1 cellular context compared by ENCODE assay signal in genomic region chr5:173163219-173163618, GRCh38.
TF ChIP-seq lines count a peak whose summit lies in the region.

No MANE protein-coding gene starts in this region.

TF ChIP-seq in GM23338, 12 proteins besides CTCF, POLR2A, EP300 and RAD21 (continued from another document):
- TF ChIP-seq EZH2phosphoT487 (IDR thresholded peaks at IDR 0.05; ENCODE audit: unreplicated experiment) (no peak), ZNF331 (CRISPR knock-in tag; IDR thresholded peaks at IDR 0.05; ENCODE audit: low read depth) (no peak), STAT1 (IDR thresholded peaks at IDR 0.05; ENCODE audit: unreplicated experiment) (no peak), NANOG (IDR thresholded peaks at IDR 0.05; ENCODE audit: borderline replicate concordance) (no peak), ETS1 (IDR thresholded peaks at IDR 0.05) (no peak), EZH2 (IDR thresholded peaks at IDR 0.05; ENCODE audit: low read depth, unreplicated experiment) (no peak), POLR2AphosphoS5 (IDR thresholded peaks at IDR 0.05; ENCODE audit: low read depth) (no peak), CREB1 (CRISPR knock-in tag; IDR thresholded peaks at IDR 0.05; ENCODE audit: low read depth) (no peak), JUNB (IDR thresholded peaks at IDR 0.05; ENCODE audit: unreplicated experiment) (no peak)
- TF ChIP-seq, protein P1, sequence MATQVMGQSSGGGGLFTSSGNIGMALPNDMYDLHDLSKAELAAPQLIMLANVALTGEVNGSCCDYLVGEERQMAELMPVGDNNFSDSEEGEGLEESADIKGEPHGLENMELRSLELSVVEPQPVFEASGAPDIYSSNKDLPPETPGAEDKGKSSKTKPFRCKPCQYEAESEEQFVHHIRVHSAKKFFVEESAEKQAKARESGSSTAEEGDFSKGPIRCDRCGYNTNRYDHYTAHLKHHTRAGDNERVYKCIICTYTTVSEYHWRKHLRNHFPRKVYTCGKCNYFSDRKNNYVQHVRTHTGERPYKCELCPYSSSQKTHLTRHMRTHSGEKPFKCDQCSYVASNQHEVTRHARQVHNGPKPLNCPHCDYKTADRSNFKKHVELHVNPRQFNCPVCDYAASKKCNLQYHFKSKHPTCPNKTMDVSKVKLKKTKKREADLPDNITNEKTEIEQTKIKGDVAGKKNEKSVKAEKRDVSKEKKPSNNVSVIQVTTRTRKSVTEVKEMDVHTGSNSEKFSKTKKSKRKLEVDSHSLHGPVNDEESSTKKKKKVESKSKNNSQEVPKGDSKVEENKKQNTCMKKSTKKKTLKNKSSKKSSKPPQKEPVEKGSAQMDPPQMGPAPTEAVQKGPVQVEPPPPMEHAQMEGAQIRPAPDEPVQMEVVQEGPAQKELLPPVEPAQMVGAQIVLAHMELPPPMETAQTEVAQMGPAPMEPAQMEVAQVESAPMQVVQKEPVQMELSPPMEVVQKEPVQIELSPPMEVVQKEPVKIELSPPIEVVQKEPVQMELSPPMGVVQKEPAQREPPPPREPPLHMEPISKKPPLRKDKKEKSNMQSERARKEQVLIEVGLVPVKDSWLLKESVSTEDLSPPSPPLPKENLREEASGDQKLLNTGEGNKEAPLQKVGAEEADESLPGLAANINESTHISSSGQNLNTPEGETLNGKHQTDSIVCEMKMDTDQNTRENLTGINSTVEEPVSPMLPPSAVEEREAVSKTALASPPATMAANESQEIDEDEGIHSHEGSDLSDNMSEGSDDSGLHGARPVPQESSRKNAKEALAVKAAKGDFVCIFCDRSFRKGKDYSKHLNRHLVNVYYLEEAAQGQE (IDR thresholded peaks at IDR 0.05; ENCODE audit: unreplicated experiment) = no peak
- TF ChIP-seq, protein P2, sequence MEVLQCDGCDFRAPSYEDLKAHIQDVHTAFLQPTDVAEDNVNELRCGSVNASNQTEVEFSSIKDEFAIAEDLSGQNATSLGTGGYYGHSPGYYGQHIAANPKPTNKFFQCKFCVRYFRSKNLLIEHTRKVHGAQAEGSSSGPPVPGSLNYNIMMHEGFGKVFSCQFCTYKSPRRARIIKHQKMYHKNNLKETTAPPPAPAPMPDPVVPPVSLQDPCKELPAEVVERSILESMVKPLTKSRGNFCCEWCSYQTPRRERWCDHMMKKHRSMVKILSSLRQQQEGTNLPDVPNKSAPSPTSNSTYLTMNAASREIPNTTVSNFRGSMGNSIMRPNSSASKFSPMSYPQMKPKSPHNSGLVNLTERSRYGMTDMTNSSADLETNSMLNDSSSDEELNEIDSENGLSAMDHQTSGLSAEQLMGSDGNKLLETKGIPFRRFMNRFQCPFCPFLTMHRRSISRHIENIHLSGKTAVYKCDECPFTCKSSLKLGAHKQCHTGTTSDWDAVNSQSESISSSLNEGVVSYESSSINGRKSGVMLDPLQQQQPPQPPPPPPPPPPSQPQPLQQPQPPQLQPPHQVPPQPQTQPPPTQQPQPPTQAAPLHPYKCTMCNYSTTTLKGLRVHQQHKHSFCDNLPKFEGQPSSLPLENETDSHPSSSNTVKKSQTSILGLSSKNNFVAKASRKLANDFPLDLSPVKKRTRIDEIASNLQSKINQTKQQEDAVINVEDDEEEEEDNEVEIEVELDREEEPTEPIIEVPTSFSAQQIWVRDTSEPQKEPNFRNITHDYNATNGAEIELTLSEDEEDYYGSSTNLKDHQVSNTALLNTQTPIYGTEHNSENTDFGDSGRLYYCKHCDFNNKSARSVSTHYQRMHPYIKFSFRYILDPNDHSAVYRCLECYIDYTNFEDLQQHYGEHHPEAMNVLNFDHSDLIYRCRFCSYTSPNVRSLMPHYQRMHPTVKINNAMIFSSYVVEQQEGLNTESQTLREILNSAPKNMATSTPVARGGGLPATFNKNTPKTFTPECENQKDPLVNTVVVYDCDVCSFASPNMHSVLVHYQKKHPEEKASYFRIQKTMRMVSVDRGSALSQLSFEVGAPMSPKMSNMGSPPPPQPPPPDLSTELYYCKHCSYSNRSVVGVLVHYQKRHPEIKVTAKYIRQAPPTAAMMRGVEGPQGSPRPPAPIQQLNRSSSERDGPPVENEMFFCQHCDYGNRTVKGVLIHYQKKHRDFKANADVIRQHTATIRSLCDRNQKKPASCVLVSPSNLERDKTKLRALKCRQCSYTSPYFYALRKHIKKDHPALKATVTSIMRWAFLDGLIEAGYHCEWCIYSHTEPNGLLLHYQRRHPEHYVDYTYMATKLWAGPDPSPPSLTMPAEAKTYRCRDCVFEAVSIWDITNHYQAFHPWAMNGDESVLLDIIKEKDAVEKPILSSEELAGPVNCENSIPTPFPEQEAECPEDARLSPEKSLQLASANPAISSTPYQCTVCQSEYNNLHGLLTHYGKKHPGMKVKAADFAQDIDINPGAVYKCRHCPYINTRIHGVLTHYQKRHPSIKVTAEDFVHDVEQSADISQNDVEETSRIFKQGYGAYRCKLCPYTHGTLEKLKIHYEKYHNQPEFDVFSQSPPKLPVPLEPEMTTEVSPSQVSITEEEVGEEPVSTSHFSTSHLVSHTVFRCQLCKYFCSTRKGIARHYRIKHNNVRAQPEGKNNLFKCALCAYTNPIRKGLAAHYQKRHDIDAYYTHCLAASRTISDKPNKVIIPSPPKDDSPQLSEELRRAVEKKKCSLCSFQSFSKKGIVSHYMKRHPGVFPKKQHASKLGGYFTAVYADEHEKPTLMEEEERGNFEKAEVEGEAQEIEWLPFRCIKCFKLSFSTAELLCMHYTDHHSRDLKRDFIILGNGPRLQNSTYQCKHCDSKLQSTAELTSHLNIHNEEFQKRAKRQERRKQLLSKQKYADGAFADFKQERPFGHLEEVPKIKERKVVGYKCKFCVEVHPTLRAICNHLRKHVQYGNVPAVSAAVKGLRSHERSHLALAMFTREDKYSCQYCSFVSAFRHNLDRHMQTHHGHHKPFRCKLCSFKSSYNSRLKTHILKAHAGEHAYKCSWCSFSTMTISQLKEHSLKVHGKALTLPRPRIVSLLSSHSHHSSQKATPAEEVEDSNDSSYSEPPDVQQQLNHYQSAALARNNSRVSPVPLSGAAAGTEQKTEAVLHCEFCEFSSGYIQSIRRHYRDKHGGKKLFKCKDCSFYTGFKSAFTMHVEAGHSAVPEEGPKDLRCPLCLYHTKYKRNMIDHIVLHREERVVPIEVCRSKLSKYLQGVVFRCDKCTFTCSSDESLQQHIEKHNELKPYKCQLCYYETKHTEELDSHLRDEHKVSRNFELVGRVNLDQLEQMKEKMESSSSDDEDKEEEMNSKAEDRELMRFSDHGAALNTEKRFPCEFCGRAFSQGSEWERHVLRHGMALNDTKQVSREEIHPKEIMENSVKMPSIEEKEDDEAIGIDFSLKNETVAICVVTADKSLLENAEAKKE (CRISPR knock-in tag; IDR thresholded peaks at IDR 0.05) = no peak
